8 cellular contexts compared by ENCODE assay signal in genomic region chr4:6910340-6910959, GRCh38. TPM values are rescaled to one million over a fixed set of nuclear protein-coding genes. Genes with fewer than 3 reads are reported as not detected.
DNase-seq lines count a peak whose midpoint lies in the region; ATAC-seq and TF ChIP-seq lines count a peak whose summit lies in the region.

No MANE protein-coding gene starts in this region.

- H3K9me3 ChIP-seq in thoracic aorta: no peaks in the 10 kb centered on the region

- peak overlapping the region; percentile 88 for H3K4me3 Mint-ChIP-seq in activated naive CD8-positive, alpha-beta T cell treated with anti-CD3 and anti-CD28 coated beads, Interleukin-2, amount 50 U/mL, for 24 hours

- peaks cover 2% of the 10 kb centered on the region for H3K36me3 Mint-ChIP-seq in activated naive CD8-positive, alpha-beta T cell treated with anti-CD3 and anti-CD28 coated beads, Interleukin-2, amount 50 U/mL, for 24 hours (ENCODE audit: low read depth)

- no peaks in the 10 kb centered on the region for H3K9me3 Mint-ChIP-seq in activated naive CD8-positive, alpha-beta T cell treated with anti-CD3 and anti-CD28 coated beads, Interleukin-2, amount 50 U/mL, for 24 hours

- peak overlapping the region; percentile 83 for H3K27ac Mint-ChIP-seq in activated naive CD8-positive, alpha-beta T cell treated with anti-CD3 and anti-CD28 coated beads, Interleukin-2, amount 50 U/mL, for 24 hours

- no peaks in the 10 kb centered on the region for H3K27me3 ChIP-seq in thoracic aorta (replicated peaks; ENCODE audit: insufficient read depth)

- H3K36me3 ChIP-seq in thoracic aorta: no peaks in the 10 kb centered on the region

- H3K27ac ChIP-seq in thoracic aorta: peak overlapping the region in 1 of 2 donors; percentile 1

- peak overlapping the region; percentile 70 for H3K4me3 ChIP-seq in HFF-Myc (replicated peaks; ENCODE audit: low read depth, low read length)
- peak overlapping the region; percentile 98 for H3K4me3 ChIP-seq in thoracic aorta

- H3K4me1 ChIP-seq in thoracic aorta (ENCODE audit: control insufficient read depth in 1 of 2, low read depth in 2 of 2): peaks cover 23 to 40% of the 10 kb centered on the region in 2 donors

- no peaks in the 10 kb centered on the region for H3K27me3 Mint-ChIP-seq in activated naive CD8-positive, alpha-beta T cell treated with anti-CD3 and anti-CD28 coated beads, Interleukin-2, amount 50 U/mL, for 24 hours

- intact Hi-C loops in left colon (cut with DNase I, micrococcal nuclease): no loop called here

- TF ChIP-seq CTCF in HFF-Myc (IDR thresholded peaks at IDR 0.05; ENCODE audit: low read depth, low read length, missing control alignments) (no peak), thoracic aorta (IDR thresholded peaks at IDR 0.05) (peak; percentile 26)

- DNase-seq in AG20443 (ENCODE audit: low spot score): peak; percentile 34
- no peak for DNase-seq in HFF-Myc (ENCODE audit: extremely low read depth, low read depth)
- no peak for DNase-seq in activated naive CD8-positive, alpha-beta T cell treated with anti-CD3 and anti-CD28 coated beads, Interleukin-2, amount 50 U/mL, for 24 hours
- DNase-seq in left colon: peak in 1 of 2 donors; percentile 47
- DNase-seq in thoracic aorta (ENCODE audit: low spot score): no peak
- DNase-seq in NCI-H128 (lab: John Stamatoyannopoulos, UW; ENCODE audit: unreplicated experiment): no peak
- DNase-seq in activated effector memory CD4-positive, alpha-beta T cell treated with anti-CD3 and anti-CD28 coated beads, Interleukin-2, amount 50 U/mL, for 16 hours: no peak
- no peak for DNase-seq in central memory CD4-positive, alpha-beta T cell

- no peak for ATAC-seq in activated naive CD8-positive, alpha-beta T cell treated with anti-CD3 and anti-CD28 coated beads, Interleukin-2, amount 50 U/mL, for 24 hours
- ATAC-seq in left colon (peak; percentile 24), thoracic aorta (ENCODE audit: insufficient number of reproducible peaks, low FRiP score, low read depth) (no peak)

- H3K4me1 Mint-ChIP-seq in activated naive CD8-positive, alpha-beta T cell treated with anti-CD3 and anti-CD28 coated beads, Interleukin-2, amount 50 U/mL, for 24 hours: peaks cover 55% of the 10 kb centered on the region

RNA-seq across cellular contexts. Expression of gene TBC1D14, which starts 0.8 kb away (rescaled TPM):
- total RNA-seq in left colon (10 to 100 TPM; 53.1 to 56.6 TPM), thoracic aorta (10 to 100 TPM; 46.7 to 49.9 TPM)
